ENCODE assay signal across 16 cellular contexts in the genomic region with DNA sequence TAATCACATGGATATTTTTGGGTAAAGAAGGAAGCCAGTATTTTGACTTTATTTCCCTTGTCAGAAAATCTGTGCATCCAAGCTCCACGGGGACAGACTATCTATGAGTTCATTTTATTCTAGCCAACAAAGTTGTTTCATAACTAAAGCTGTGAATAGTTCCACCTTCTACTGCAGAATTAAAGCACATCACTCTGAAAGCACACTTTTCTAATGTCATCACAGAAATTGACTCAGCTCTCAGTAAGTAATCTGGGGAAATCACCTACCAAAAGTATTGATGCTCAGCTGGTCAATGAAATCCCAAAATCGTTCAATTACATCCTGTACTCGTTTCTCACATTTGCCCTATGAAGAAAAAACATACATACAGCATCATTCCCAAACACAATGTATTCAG.
"Had no signal": no experiment of that assay in that cellular context is flagged by ENCODE, and none has a peak within 500 bp of the region (broad histone marks: within the 10 kb centered on the region; RNA-seq: fewer than 3 reads in every experiment).

No MANE protein-coding gene starts in this region.

- H3K4me3 ChIP-seq: ovary, transverse colon had no signal

- H3K27ac Mint-ChIP-seq: endodermal cell had no signal

- H3K36me3 ChIP-seq: ovary had no signal

- DNase-seq: activated CD4-positive, alpha-beta T cell treated with anti-CD3 and anti-CD28 coated beads, Interleukin-2, amount 50 U/mL, for 48 hours; activated CD4-positive, CD25-positive, alpha-beta regulatory T cell; anterior cingulate cortex; dermis blood vessel endothelial cell; endodermal cell; erythroblast; hippocampal formation; left ventricle myocardium superior; mesendoderm; ovary; SHP77; stimulated activated CD4-positive, alpha-beta T cell treated with anti-CD3 and anti-CD28 coated beads, Interleukin-4, amount 100 ng/mL, for 1 hour; stimulated activated CD8-positive, alpha-beta memory T cell treated with anti-CD3 and anti-CD28 coated beads, Interleukin-4, amount 100 ng/mL, for 48 hours; T-helper 2 cell; transverse colon had no signal

- H3K4me1 Mint-ChIP-seq: endodermal cell had no signal

- H3K9me3 ChIP-seq: ovary, transverse colon had no signal

- H3K4me3 Mint-ChIP-seq: endodermal cell, neural crest cell had no signal

- H3K4me1 ChIP-seq: transverse colon had no signal

- H3K27ac ChIP-seq: ovary, transverse colon had no signal

- H3K9me3 Mint-ChIP-seq: endodermal cell, neural crest cell had no signal

- H3K27me3 ChIP-seq: ovary, transverse colon had no signal
